27 cellular contexts compared by ENCODE assay signal in the genomic region with DNA sequence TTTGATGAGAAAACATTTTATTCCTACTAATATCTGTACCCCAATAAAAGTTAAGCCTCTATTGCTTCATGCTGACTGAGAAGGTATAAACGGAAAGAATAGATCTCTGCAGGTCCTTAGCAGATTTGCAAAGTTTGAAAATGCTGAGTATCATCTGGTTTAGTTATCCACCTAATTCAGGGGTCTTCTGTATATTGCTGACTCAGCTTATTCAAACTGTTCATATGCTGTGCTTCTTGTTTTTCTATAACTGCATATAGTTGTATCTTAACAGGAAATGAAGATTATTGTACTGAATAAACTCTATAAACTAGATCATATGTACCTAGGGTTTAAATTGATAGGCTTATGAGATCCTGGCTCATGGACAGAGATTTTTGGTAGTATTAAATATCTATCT. TPM values are rescaled to one million over a fixed set of nuclear protein-coding genes. Genes with fewer than 3 reads are reported as not detected.
DNase-seq lines count a peak whose midpoint lies in the region; ATAC-seq, FAIRE-seq and TF ChIP-seq lines count a peak whose summit lies in the region.
"Had no signal": no experiment of that assay in that cellular context is flagged by ENCODE, and none has a peak within 500 bp of the region (broad histone marks: within the 10 kb centered on the region; RNA-seq: fewer than 3 reads in every experiment).

No MANE protein-coding gene starts in this region.

- H3K4me3 ChIP-seq in HepG2 (replicated peaks in 1 of 3; ENCODE audit: insufficient read depth in 1 of 3, low read depth in 2 of 3, low read length in 3 of 3) (no peak overlapping the region), right lobe of liver (no peak overlapping the region), LNCaP clone FGC (ENCODE audit: low read depth, low read length) (no peak overlapping the region), H1 (ENCODE audit: extremely low read depth in 1 of 4, insufficient read depth in 2 of 4, low read depth in 3 of 4, low read length in 4 of 4) (no peak overlapping the region)
- H3K4me3 ChIP-seq: BLaER1 treated with 17β-estradiol and CSF1 and Interleukin-3, amounts not matched to agents 10 nM and 100 nM; GM12878 had no signal

- no peaks in the 10 kb centered on the region for H3K36me3 Mint-ChIP-seq in stimulated activated memory B cell treated with anti-CD40 and anti-IgM and Interleukin-4, amounts not matched to agents 10 μg/mL and 1 μg/mL and 100 μg/mL, for 72 hours
- H3K36me3 Mint-ChIP-seq: CD8-positive, alpha-beta T cell had no signal

- no peak overlapping the region for H3K56ac ChIP-seq in H1 (replicated peaks; ENCODE audit: insufficient read length, low read depth, low read length)

- BruUV-seq in HepG2 (replicated peaks; lab: Mats Ljungman, UMichigan), result no TSS peak

- in situ Hi-C loops in HepG2 (cut with HindIII; ENCODE audit: extremely low pct_ligation_motif_present, low pct_unique_long_range_greater_than_20kb), result no loop called here

- TF ChIP-seq POLR2A in HepG2 (IDR thresholded peaks at IDR 0.05; ENCODE audit: insufficient read depth in 1 of 2, low read depth in 2 of 2, low read length in 2 of 2) (no peak), right lobe of liver (IDR thresholded peaks at IDR 0.05) (no peak), H1 (IDR thresholded peaks at IDR 0.05; ENCODE audit: control extremely low read depth in 1 of 2, low read depth in 2 of 2, low read length in 2 of 2) (no peak)

- H3K4ac ChIP-seq in H1 (replicated peaks; ENCODE audit: insufficient read length, low read depth, low read length), result no peak overlapping the region

- no peak overlapping the region for H2BK5ac ChIP-seq in H1 (ENCODE audit: low read depth, low read length)

- 0% methylated on average over 1 of the region's 1 CpG for WGBS in HepG2 (ENCODE audit: low lambda C conversion rate)
- 69% methylated on average over 1 of the region's 1 CpG for WGBS in right lobe of liver (ENCODE audit: insufficient coverage, low coverage, low lambda C conversion rate, missing lambda C conversion rate)
- 95% methylated on average over 1 of the region's 1 CpG; no CpG with 5 or more reads in 1 of the 2 experiments for WGBS in H1 (ENCODE audit: extremely low coverage in 1 of 2, insufficient coverage in 1 of 2, insufficient read length in 1 of 2, insufficient replicate concordance in 2 of 2, low coverage in 1 of 2, low lambda C conversion rate in 2 of 2, missing lambda C conversion rate in 1 of 2), 2 experiments

- no peak overlapping the region for H2AFZ ChIP-seq in HepG2 (ENCODE audit: low read length)
- no peak overlapping the region for H2AFZ ChIP-seq in H1 (ENCODE audit: low read length)

- no peak overlapping the region for H3K4me2 ChIP-seq in HepG2 (ENCODE audit: low read depth, low read length)
- no peak overlapping the region for H3K4me2 ChIP-seq in H1 (ENCODE audit: insufficient read depth in 1 of 2, low read depth in 2 of 2, low read length in 2 of 2)
- H3K4me2 ChIP-seq: BLaER1 treated with 17β-estradiol and CSF1 and Interleukin-3, amounts not matched to agents 10 nM and 100 nM had no signal

- no peaks in the 10 kb centered on the region for H3K27me3 Mint-ChIP-seq in stimulated activated memory B cell treated with anti-CD40 and anti-IgM and Interleukin-4, amounts not matched to agents 10 μg/mL and 1 μg/mL and 100 μg/mL, for 72 hours
- H3K27me3 Mint-ChIP-seq: CD4-positive, alpha-beta T cell had no signal

- ATAC-seq in HepG2 (no peak), right lobe of liver (no peak)
- no peak for ATAC-seq in stimulated activated memory B cell treated with anti-CD40 and anti-IgM and Interleukin-4, amounts not matched to agents 10 μg/mL and 1 μg/mL and 100 μg/mL, for 72 hours
- ATAC-seq: CD8-positive, alpha-beta T cell; GM12878 had no signal

- intact Hi-C loops in HepG2 (cut with micrococcal nuclease; ENCODE audit: unreplicated experiment), result no loop called here
- intact Hi-C loops in right lobe of liver (cut with DNase I), result no loop called here

- H4K8ac ChIP-seq in H1 (ENCODE audit: extremely low read depth, insufficient read depth, low read length), result no peak overlapping the region

- no peaks in the 10 kb centered on the region for H4K20me1 ChIP-seq in HepG2 (ENCODE audit: insufficient read depth, low read length)
- no peaks in the 10 kb centered on the region for H4K20me1 ChIP-seq in H1 (replicated peaks in 1 of 2; ENCODE audit: control insufficient read depth in 1 of 2, insufficient read depth in 2 of 2, low read length in 2 of 2)
- H4K20me1 ChIP-seq: BLaER1 treated with 17β-estradiol and CSF1 and Interleukin-3, amounts not matched to agents 10 nM and 100 nM had no signal

- DNase-seq in HepG2 (ENCODE audit: low spot score) (no peak), right lobe of liver (no peak), D721Med (ENCODE audit: insufficient read length, low spot score) (no peak), LNCaP clone FGC (ENCODE audit: low read depth) (peak; percentile 25), H1 (ENCODE audit: low read depth in 1 of 2, low spot score in 2 of 2) (no peak), OCI-M2 (lab: John Stamatoyannopoulos, UW; ENCODE audit: unreplicated experiment) (no peak)
- no peak for DNase-seq in stimulated activated CD4-positive, alpha-beta T cell treated with anti-CD3 and anti-CD28 coated beads, Interleukin-4, amount 100 ng/mL, for 24 hours
- DNase-seq: AML-193; Caco-2; Calu3; CD4-positive, alpha-beta T cell; CD8-positive, alpha-beta T cell; DMS 273 treated with DMSO at 0.1 percent for 48 hours; DMS153; DMS53; DMS79; DND-41; EL; GDM1 had no signal

- H3K9me3 Mint-ChIP-seq in stimulated activated memory B cell treated with anti-CD40 and anti-IgM and Interleukin-4, amounts not matched to agents 10 μg/mL and 1 μg/mL and 100 μg/mL, for 72 hours, result no peaks in the 10 kb centered on the region
- H3K9me3 Mint-ChIP-seq: CD4-positive, alpha-beta T cell; CD8-positive, alpha-beta T cell had no signal

- H2BK15ac ChIP-seq in H1 (ENCODE audit: low read length), result no peak overlapping the region

- no peak for TF ChIP-seq RAD21 in HepG2 (CRISPR knock-in tag; IDR thresholded peaks at IDR 0.05)
- TF ChIP-seq RAD21 in H1 (IDR thresholded peaks at IDR 0.05 in 1 of 2, conservative IDR thresholded peaks at IDR 0.05 in 1 of 2; ENCODE audit: low read depth in 2 of 2, low read length in 2 of 2), result no peak

- H3K4me1 ChIP-seq in HepG2 (ENCODE audit: insufficient read depth, low read length) (no peaks in the 10 kb centered on the region), right lobe of liver (no peaks in the 10 kb centered on the region), H1 (replicated peaks in 1 of 4; ENCODE audit: control insufficient read depth in 3 of 4, insufficient read depth in 4 of 4, low read length in 3 of 4) (no peaks in the 10 kb centered on the region)
- H3K4me1 ChIP-seq: BLaER1 treated with 17β-estradiol and CSF1 and Interleukin-3, amounts not matched to agents 10 nM and 100 nM had no signal

- H3K23me2 ChIP-seq in H1 (ENCODE audit: low read depth, low read length), result no peaks in the 10 kb centered on the region

- H3K23ac ChIP-seq in H1 (ENCODE audit: insufficient read length), result no peak overlapping the region

- H2AK5ac ChIP-seq in H1 (ENCODE audit: low read depth, low read length), result no peak overlapping the region

- no peaks in the 10 kb centered on the region for H3K79me1 ChIP-seq in H1 (ENCODE audit: low read depth, low read length)

- no peaks in the 10 kb centered on the region for H3K36me3 ChIP-seq in HepG2 (replicated peaks in 1 of 2; ENCODE audit: control insufficient read depth in 1 of 2, insufficient read depth in 2 of 2, low read length in 2 of 2)
- no peaks in the 10 kb centered on the region for H3K36me3 ChIP-seq in right lobe of liver
- H3K36me3 ChIP-seq in H1 (ENCODE audit: control insufficient read depth in 2 of 4, insufficient read depth in 4 of 4, low read length in 3 of 4), result no peaks in the 10 kb centered on the region
- H3K36me3 ChIP-seq: BLaER1 treated with 17β-estradiol and CSF1 and Interleukin-3, amounts not matched to agents 10 nM and 100 nM had no signal

- FAIRE-seq in HepG2 (lab: Jason Lieb, UNC) (no peak), D721Med (lab: Jason Lieb, UNC) (peak; percentile 67), H1 (lab: Jason Lieb, UNC) (no peak)
- FAIRE-seq: GM12878, GM12892, GM18507 had no signal

- H3K79me2 ChIP-seq in HepG2 (ENCODE audit: insufficient read depth, low read length), result no peaks in the 10 kb centered on the region
- no peaks in the 10 kb centered on the region for H3K79me2 ChIP-seq in H1 (ENCODE audit: control insufficient read depth in 1 of 2, insufficient read depth in 2 of 2, low read length in 2 of 2)

- CTCF ChIA-PET in HepG2 (lab: Yijun Ruan, JAX; ENCODE audit: low intra/inter-chr PET ratio, low total read pairs), result no interaction called here
- CTCF ChIA-PET in H1 (lab: Charles Lee; ENCODE audit: partially characterized antibody), result no interaction called here

- POLR2A ChIA-PET in HepG2 (lab: Yijun Ruan, JAX), result no interaction called here
- POLR2A ChIA-PET in H1 (lab: Charles Lee; ENCODE audit: partially characterized antibody), result no interaction called here

- no peak overlapping the region for H3K14ac ChIP-seq in H1 (ENCODE audit: insufficient read length)

- H3K9ac ChIP-seq in HepG2 (ENCODE audit: insufficient read depth, low read depth, low read length) (no peak overlapping the region), H1 (replicated peaks in 1 of 4; ENCODE audit: extremely low read depth in 1 of 4, low read depth in 3 of 4, low read length in 3 of 4) (no peak overlapping the region)
- H3K9ac ChIP-seq: BLaER1 treated with 17β-estradiol and CSF1 and Interleukin-3, amounts not matched to agents 10 nM and 100 nM had no signal

- H4K5ac ChIP-seq in H1 (ENCODE audit: insufficient read length, low read depth, low read length), result no peak overlapping the region

- TF ChIP-seq EP300 in HepG2 (IDR thresholded peaks at IDR 0.05; ENCODE audit: low read depth in 2 of 2, low read length in 2 of 2), result no peak
- TF ChIP-seq EP300 in HepG2 (CRISPR knock-in tag; IDR thresholded peaks at IDR 0.05; ENCODE audit: borderline replicate concordance), result no peak
- TF ChIP-seq EP300 in H1 (IDR thresholded peaks at IDR 0.05; ENCODE audit: borderline replicate concordance in 1 of 2, low read depth in 2 of 2, low read length in 2 of 2), result no peak

- H3K4me1 Mint-ChIP-seq in stimulated activated memory B cell treated with anti-CD40 and anti-IgM and Interleukin-4, amounts not matched to agents 10 μg/mL and 1 μg/mL and 100 μg/mL, for 72 hours, result no peaks in the 10 kb centered on the region
- H3K4me1 Mint-ChIP-seq: B cell had no signal

- no peak overlapping the region for H2BK12ac ChIP-seq in H1 (ENCODE audit: low read depth, low read length)

- no peak overlapping the region for H2BK20ac ChIP-seq in H1 (ENCODE audit: low read length)

- H3K18ac ChIP-seq in H1 (ENCODE audit: extremely low read depth, low read length), result no peak overlapping the region

- H3K27ac ChIP-seq in HepG2 (ENCODE audit: extremely low read length, insufficient read depth, low read length) (no peak overlapping the region), right lobe of liver (no peak overlapping the region), H1 (ENCODE audit: low read depth, low read length) (no peak overlapping the region)
- H3K27ac ChIP-seq: 22Rv1; BLaER1 treated with 17β-estradiol and CSF1 and Interleukin-3, amounts not matched to agents 10 nM and 100 nM; C4-2B had no signal

- no peak overlapping the region for H3K27ac Mint-ChIP-seq in stimulated activated memory B cell treated with anti-CD40 and anti-IgM and Interleukin-4, amounts not matched to agents 10 μg/mL and 1 μg/mL and 100 μg/mL, for 72 hours
- H3K27ac Mint-ChIP-seq: B cell; CD4-positive, alpha-beta T cell; CD8-positive, alpha-beta T cell had no signal

- H3K9me3 ChIP-seq in HepG2 (ENCODE audit: low read length) (no peaks in the 10 kb centered on the region), right lobe of liver (no peaks in the 10 kb centered on the region), H1 (ENCODE audit: insufficient read depth in 2 of 2, low read depth in 1 of 2, low read length in 1 of 2) (no peaks in the 10 kb centered on the region)
- H3K9me3 ChIP-seq: Caco-2 had no signal

- no peak overlapping the region for H3K4me3 Mint-ChIP-seq in stimulated activated memory B cell treated with anti-CD40 and anti-IgM and Interleukin-4, amounts not matched to agents 10 μg/mL and 1 μg/mL and 100 μg/mL, for 72 hours
- H3K4me3 Mint-ChIP-seq: B cell; CD4-positive, alpha-beta T cell; CD8-positive, alpha-beta T cell had no signal

- H4K91ac ChIP-seq in H1 (replicated peaks; ENCODE audit: insufficient read length, low read length), result no peak overlapping the region

- TF ChIP-seq CTCF in HepG2 (CRISPR knock-in tag; IDR thresholded peaks at IDR 0.05) (no peak), right lobe of liver (IDR thresholded peaks at IDR 0.05) (no peak), D721Med (IDR thresholded peaks at IDR 0.05; ENCODE audit: insufficient read depth, missing control alignments) (no peak), LNCaP clone FGC (IDR thresholded peaks at IDR 0.05; ENCODE audit: control insufficient read depth, extremely low read depth, insufficient read depth) (no peak), H1 (IDR thresholded peaks at IDR 0.05; ENCODE audit: control extremely low read depth in 1 of 3, insufficient read depth in 1 of 3, low read depth in 1 of 3, low read length in 3 of 3) (no peak)

- H3K27me3 ChIP-seq in HepG2 (ENCODE audit: control insufficient read depth in 1 of 2, insufficient read depth in 2 of 2, low read length in 2 of 2) (no peaks in the 10 kb centered on the region), right lobe of liver (no peaks in the 10 kb centered on the region), H1 (replicated peaks in 1 of 4; ENCODE audit: control insufficient read depth in 3 of 4, extremely low read depth in 1 of 4, insufficient read depth in 3 of 4, low read length in 3 of 4) (no peaks in the 10 kb centered on the region)
- H3K27me3 ChIP-seq: BLaER1 treated with 17β-estradiol and CSF1 and Interleukin-3, amounts not matched to agents 10 nM and 100 nM had no signal

- H2BK120ac ChIP-seq in H1 (replicated peaks; ENCODE audit: low read depth, low read length), result no peak overlapping the region

RNA-seq across cellular contexts. Expression of gene ZNF330, which starts 23.7 kb away (rescaled TPM):
- 43.4 and 61.1 TPM in 2 replicates for total RNA-seq in HepG2 (2016; rRNA removed; fragmentation: Illumina TruSeq; extraction: Trizol)
- 4.9 and 6.3 TPM in 2 replicates for total RNA-seq in HepG2 (2016; cell fraction: cytosol; rRNA removed; fragmentation: Illumina TruSeq; extraction: Trizol; ENCODE audit: low read depth)
- 39.4 and 58.0 TPM in 2 replicates for total RNA-seq in HepG2 (2016; cell fraction: insoluble cytoplasmic fraction; rRNA removed; fragmentation: Illumina TruSeq; extraction: Trizol)
- total RNA-seq in HepG2 (2016; cell fraction: membrane; rRNA removed; fragmentation: Illumina TruSeq; extraction: Trizol), result 9.9 and 11.5 TPM in 2 replicates
- 28.2 and 29.3 TPM in 2 replicates for total RNA-seq in HepG2 (2016; cell fraction: nucleus; rRNA removed; fragmentation: Illumina TruSeq; extraction: Trizol)
- 17.3 and 23.3 TPM in 2 replicates for polyA plus RNA-seq in HepG2 (2011; rRNA removed)
- 14.3 and 20.5 TPM in 2 replicates for polyA plus RNA-seq in HepG2 (2011; cell fraction: cytosol; rRNA removed)
- 20.5 and 27.2 TPM in 2 replicates for polyA plus RNA-seq in HepG2 (2011; cell fraction: nucleus; rRNA removed)
- polyA plus RNA-seq in HepG2 (2012), result 32.8 and 34.6 TPM in 2 replicates
- polyA plus RNA-seq in HepG2 (2016; cell fraction: cytosol; fragmentation: Illumina TruSeq; extraction: Trizol; ENCODE audit: low read depth), result 3.0 and 3.3 TPM in 2 replicates
- polyA plus RNA-seq in HepG2 (2016; cell fraction: insoluble cytoplasmic fraction; fragmentation: Illumina TruSeq; extraction: Trizol; ENCODE audit: low read depth), result 61.3 and 64.3 TPM in 2 replicates
- 5.2 and 6.0 TPM in 2 replicates for polyA plus RNA-seq in HepG2 (2016; cell fraction: membrane; fragmentation: Illumina TruSeq; extraction: Trizol; ENCODE audit: low read depth)
- polyA plus RNA-seq in HepG2 (2016; cell fraction: nucleus; fragmentation: Illumina TruSeq; extraction: Trizol; ENCODE audit: insufficient read depth, low read depth), result 37.0 and 39.1 TPM in 2 replicates
- polyA minus RNA-seq in HepG2 (2011; rRNA and poly(A)+ RNA removed; ENCODE audit: low replicate concordance), result 17.1 and 19.3 TPM in 2 replicates
- 19.3 and 20.0 TPM in 2 replicates for polyA minus RNA-seq in HepG2 (2011; cell fraction: cytosol; rRNA and poly(A)+ RNA removed)
- polyA minus RNA-seq in HepG2 (2011; cell fraction: nucleus; rRNA and poly(A)+ RNA removed), result 24.1 and 41.9 TPM in 2 replicates
- total RNA-seq in right lobe of liver, result 10 to 100 TPM; 11.8 to 33.5 (median 26.0) TPM
- total RNA-seq in H1 (2021; fragmentation: NEBNext Ultra II Directional; extraction: Animal tissue kit (Norgen Biotek cat#: 25700)), result 44.3 and 45.7 TPM in 2 replicates
- polyA plus RNA-seq in H1 (2011; rRNA removed), result 16.0 and 17.7 TPM in 2 replicates
- polyA plus RNA-seq in H1 (2011; cell fraction: cytosol; rRNA removed), result 34.9 TPM
- 10.6 TPM for polyA plus RNA-seq in H1 (2011; cell fraction: nucleus; rRNA removed)
- 38.2 to 47.2 TPM (median 40.7 TPM) in 4 replicates for polyA plus RNA-seq in H1 (2012, experiment 1 of 2)
- polyA plus RNA-seq in H1 (2012, experiment 2 of 2), result 7.8 TPM
- 25.5 TPM for polyA plus RNA-seq in H1 (2013, experiment 1 of 2)
- polyA plus RNA-seq in H1 (2013, experiment 2 of 2), result 27.7 TPM
- polyA minus RNA-seq in H1 (2011; rRNA and poly(A)+ RNA removed), result 43.7 and 60.5 TPM in 2 replicates
- 29.3 TPM for polyA minus RNA-seq in H1 (2011; cell fraction: cytosol; rRNA and poly(A)+ RNA removed)
- polyA minus RNA-seq in H1 (2011; cell fraction: nucleus; rRNA and poly(A)+ RNA removed), result 11.6 TPM

Comparison
In these comparisons a context has a peak if more than half of its experiments do, and no peak if none do; other contexts are left out.
1. Of the 41 proteins assayed by ChIP-seq in both HepG2 and H1: peak only in HepG2: none; only in H1: none; in both: MAFK; in neither: 40.